ENCODE assay signal across 8 cellular contexts in genomic region chr2:234291765-234292204, GRCh38.
A peak's percentile ranks its signal among the peaks of the same experiment; 100 is the strongest.
DNase-seq lines count a peak whose midpoint lies in the region; ATAC-seq, FAIRE-seq and TF ChIP-seq lines count a peak whose summit lies in the region.

No MANE protein-coding gene starts in this region.

- no peak overlapping the region for H2AFZ ChIP-seq in H1 (ENCODE audit: low read length)

- H3K14ac ChIP-seq in H1 (ENCODE audit: insufficient read length): no peak overlapping the region

- TF ChIP-seq RAD21 in H1 (IDR thresholded peaks at IDR 0.05 in 1 of 2, conservative IDR thresholded peaks at IDR 0.05 in 1 of 2; ENCODE audit: low read depth in 2 of 2, low read length in 2 of 2): no peak

- H3K4me3 ChIP-seq in Peyer's patch: no peak overlapping the region
- H3K4me3 ChIP-seq in H1 (ENCODE audit: extremely low read depth in 1 of 4, insufficient read depth in 2 of 4, low read depth in 3 of 4, low read length in 4 of 4): no peak overlapping the region
- H3K4me3 ChIP-seq in gastrocnemius medialis: no peak overlapping the region

- no peaks in the 10 kb centered on the region for H3K23me2 ChIP-seq in H1 (ENCODE audit: low read depth, low read length)

- no peak overlapping the region for H3K23ac ChIP-seq in H1 (ENCODE audit: insufficient read length)

- TF ChIP-seq CTCF in Peyer's patch (IDR thresholded peaks at IDR 0.05): no peak
- no peak for TF ChIP-seq CTCF in H1 (IDR thresholded peaks at IDR 0.05; ENCODE audit: control extremely low read depth in 1 of 3, insufficient read depth in 1 of 3, low read depth in 1 of 3, low read length in 3 of 3)
- no peak for TF ChIP-seq CTCF in gastrocnemius medialis (IDR thresholded peaks at IDR 0.05 in 4 of 5, conservative IDR thresholded peaks at IDR 0.05 in 1 of 5)

- no peak overlapping the region for H3K9ac ChIP-seq in H1 (replicated peaks in 1 of 4; ENCODE audit: extremely low read depth in 1 of 4, low read depth in 3 of 4, low read length in 3 of 4)

- H3K79me2 ChIP-seq in H1 (ENCODE audit: control insufficient read depth in 1 of 2, insufficient read depth in 2 of 2, low read length in 2 of 2): no peaks in the 10 kb centered on the region

- CTCF ChIA-PET in H1 (lab: Charles Lee; ENCODE audit: partially characterized antibody): interaction anchor here (0.7 to 1.4 kb wide), 7 partner anchors 22 to 226 kb away, joined by 3 to 4 read pairs (median 3); no protein-coding TSS in a partner anchor

- DNase-seq in Right ventricle myocardium inferior (ENCODE audit: missing footprints): no peak
- DNase-seq in cardiac septum (ENCODE audit: low spot score): no peak
- peak in 2 of 3 donors; percentile 53 to 80 for DNase-seq in Peyer's patch
- no peak for DNase-seq in H1 (ENCODE audit: low read depth in 1 of 2, low spot score in 2 of 2)
- DNase-seq in gastrocnemius medialis: peak; percentile 4 to 30
- DNase-seq in pons (ENCODE audit: low spot score): no peak
- no peak for DNase-seq in frontal cortex (ENCODE audit: low spot score in 2 of 2)

- no peak overlapping the region for H3K4ac ChIP-seq in H1 (replicated peaks; ENCODE audit: insufficient read length, low read depth, low read length)

- no peaks in the 10 kb centered on the region for H3K9me3 ChIP-seq in Peyer's patch
- H3K9me3 ChIP-seq in H1 (ENCODE audit: insufficient read depth in 2 of 2, low read depth in 1 of 2, low read length in 1 of 2): no peaks in the 10 kb centered on the region
- no peaks in the 10 kb centered on the region for H3K9me3 ChIP-seq in gastrocnemius medialis

- no peak for TF ChIP-seq EP300 in H1 (IDR thresholded peaks at IDR 0.05; ENCODE audit: borderline replicate concordance in 1 of 2, low read depth in 2 of 2, low read length in 2 of 2)

- in situ Hi-C loops in gastrocnemius medialis (cut with MboI; ENCODE audit: low sequenced_read_pairs in 4 of 4): no loop called here

- H3K27ac ChIP-seq in Peyer's patch (peak overlapping the region; percentile 71 to 81 (median 78)), H1 (ENCODE audit: low read depth, low read length) (no peak overlapping the region), gastrocnemius medialis (no peak overlapping the region)

- no peak overlapping the region for H2BK20ac ChIP-seq in H1 (ENCODE audit: low read length)

- WGBS in H1 (ENCODE audit: extremely low coverage in 1 of 2, insufficient coverage in 1 of 2, insufficient read length in 1 of 2, insufficient replicate concordance in 2 of 2, low coverage in 1 of 2, low lambda C conversion rate in 2 of 2, missing lambda C conversion rate in 1 of 2), 2 experiments: 89% methylated on average over 5 of the region's 5 CpGs; no CpG with 5 or more reads in 1 of the 2 experiments

- H4K91ac ChIP-seq in H1 (replicated peaks; ENCODE audit: insufficient read length, low read length): no peak overlapping the region

- TF ChIP-seq POLR2A in Peyer's patch (IDR thresholded peaks at IDR 0.05) (no peak), H1 (IDR thresholded peaks at IDR 0.05; ENCODE audit: control extremely low read depth in 1 of 2, low read depth in 2 of 2, low read length in 2 of 2) (no peak), gastrocnemius medialis (IDR thresholded peaks at IDR 0.05) (no peak)

- H3K18ac ChIP-seq in H1 (ENCODE audit: extremely low read depth, low read length): no peak overlapping the region

- no peak overlapping the region for H3K4me2 ChIP-seq in H1 (ENCODE audit: insufficient read depth in 1 of 2, low read depth in 2 of 2, low read length in 2 of 2)

- no peak overlapping the region; the same call in 1 of the 2 replicates for H2BK12ac ChIP-seq in H1 (ENCODE audit: low read depth, low read length)

- no peaks in the 10 kb centered on the region for H4K20me1 ChIP-seq in H1 (replicated peaks in 1 of 2; ENCODE audit: control insufficient read depth in 1 of 2, insufficient read depth in 2 of 2, low read length in 2 of 2)

- intact Hi-C loops in Right ventricle myocardium inferior (cut with DNase I): no loop called here
- intact Hi-C loops in cardiac septum (cut with DNase I): loop anchor here (5.0 kb wide), 1 partner anchor 154 kb away; no protein-coding TSS in a partner anchor
- intact Hi-C loops in gastrocnemius medialis (cut with DNase I; ENCODE audit: low total_unique reads): no loop called here

- 0 out of 2 replicates have a peak overlapping the region, but pooled peaks have one; percentile 24 for H2AK5ac ChIP-seq in H1 (ENCODE audit: low read depth, low read length)

- H3K4me1 ChIP-seq in Peyer's patch (peaks cover 0 to 28% (median 13%) of the 10 kb centered on the region in 4 donors), H1 (replicated peaks in 1 of 4; ENCODE audit: control insufficient read depth in 3 of 4, insufficient read depth in 4 of 4, low read length in 3 of 4) (peaks cover 0 to 2% (median 1%) of the 10 kb centered on the region in 4 experiments; a peak in 4 of 7 replicates), gastrocnemius medialis (no peaks in the 10 kb centered on the region)

- peak; percentile 74 for ATAC-seq in Right ventricle myocardium inferior
- ATAC-seq in HG03432 (IDR thresholded peaks at IDR 0.05; ENCODE audit: unreplicated experiment): peak; percentile 26
- peak in 1 of 2 donors; percentile 42 for ATAC-seq in gastrocnemius medialis

- no peak overlapping the region for H4K8ac ChIP-seq in H1 (ENCODE audit: extremely low read depth, insufficient read depth, low read length)

- H2BK120ac ChIP-seq in H1 (replicated peaks; ENCODE audit: low read depth, low read length): no peak overlapping the region

- H3K56ac ChIP-seq in H1 (replicated peaks; ENCODE audit: insufficient read length, low read depth, low read length): no peak overlapping the region

- no peak overlapping the region for H4K5ac ChIP-seq in H1 (ENCODE audit: insufficient read length, low read depth, low read length)

- no peak for FAIRE-seq in H1 (lab: Jason Lieb, UNC)
- FAIRE-seq in frontal cortex (lab: Jason Lieb, UNC): no peak

- H3K79me1 ChIP-seq in H1 (ENCODE audit: low read depth, low read length): no peaks in the 10 kb centered on the region

- no peak overlapping the region for H2BK5ac ChIP-seq in H1 (ENCODE audit: low read depth, low read length)

- H2BK15ac ChIP-seq in H1 (ENCODE audit: low read length): no peak overlapping the region

- POLR2A ChIA-PET in H1 (lab: Charles Lee; ENCODE audit: partially characterized antibody): no interaction called here

- H3K27me3 ChIP-seq in Peyer's patch: no peaks in the 10 kb centered on the region
- H3K27me3 ChIP-seq in H1 (replicated peaks in 1 of 4; ENCODE audit: control insufficient read depth in 3 of 4, extremely low read depth in 1 of 4, insufficient read depth in 3 of 4, low read length in 3 of 4): no peaks in the 10 kb centered on the region
- no peaks in the 10 kb centered on the region for H3K27me3 ChIP-seq in gastrocnemius medialis

- H3K36me3 ChIP-seq in Peyer's patch (no peaks in the 10 kb centered on the region), H1 (ENCODE audit: control insufficient read depth in 2 of 4, insufficient read depth in 4 of 4, low read length in 3 of 4) (no peaks in the 10 kb centered on the region), gastrocnemius medialis (no peaks in the 10 kb centered on the region)

TF ChIP-seq in H1, 55 proteins besides CTCF, POLR2A, EP300 and RAD21:
- TF ChIP-seq CEBPB (IDR thresholded peaks at IDR 0.05; ENCODE audit: low read depth, low read length) (no peak), EGR1 (IDR thresholded peaks at IDR 0.05; ENCODE audit: borderline replicate concordance, low read depth, low read length) (no peak), HDAC2 (IDR thresholded peaks at IDR 0.05; ENCODE audit: borderline replicate concordance in 1 of 2, low read depth in 2 of 2, low read length in 2 of 2) (no peak), SIN3A (conservative IDR thresholded peaks at IDR 0.05 in 1 of 2, IDR thresholded peaks at IDR 0.05 in 1 of 2; ENCODE audit: low read depth in 1 of 2, low read length in 2 of 2) (no peak), PHF8 (conservative IDR thresholded peaks at IDR 0.05; ENCODE audit: low read depth, low read length) (no peak), E2F6 (IDR thresholded peaks at IDR 0.05) (no peak), JUND (IDR thresholded peaks at IDR 0.05; ENCODE audit: low read length) (no peak), GTF2F1 (IDR thresholded peaks at IDR 0.05; ENCODE audit: borderline replicate concordance, low read depth, low read length) (no peak), TBP (IDR thresholded peaks at IDR 0.05; ENCODE audit: low read depth, low read length) (no peak), KDM1A (IDR thresholded peaks at IDR 0.05; ENCODE audit: borderline replicate concordance, low read length) (no peak), CBX8 (IDR thresholded peaks at IDR 0.05; ENCODE audit: borderline replicate concordance, low read depth, low read length) (no peak), BRCA1 (IDR thresholded peaks at IDR 0.05; ENCODE audit: low read depth, low read length) (no peak), RBBP5 (IDR thresholded peaks at IDR 0.05; ENCODE audit: borderline replicate concordance, low read depth, low read length) (no peak)
TF ChIP-seq in H1: peak in this region for 0.

Comparison
In these comparisons a context has a peak if more than half of its experiments do, and no peak if none do; other contexts are left out.
1. DNase-seq: peak in Peyer's patch (2 of 3) and gastrocnemius medialis (2 of 2); none in Right ventricle myocardium inferior (single experiment), cardiac septum (single experiment), H1 (0 of 2), pons (single experiment) and frontal cortex (0 of 2).
2. H3K27ac ChIP-seq: peak in Peyer's patch (4 of 4); none in H1 (single experiment) and gastrocnemius medialis (0 of 4).